ENCODE assay signal across 8 cellular contexts in the genomic region with DNA sequence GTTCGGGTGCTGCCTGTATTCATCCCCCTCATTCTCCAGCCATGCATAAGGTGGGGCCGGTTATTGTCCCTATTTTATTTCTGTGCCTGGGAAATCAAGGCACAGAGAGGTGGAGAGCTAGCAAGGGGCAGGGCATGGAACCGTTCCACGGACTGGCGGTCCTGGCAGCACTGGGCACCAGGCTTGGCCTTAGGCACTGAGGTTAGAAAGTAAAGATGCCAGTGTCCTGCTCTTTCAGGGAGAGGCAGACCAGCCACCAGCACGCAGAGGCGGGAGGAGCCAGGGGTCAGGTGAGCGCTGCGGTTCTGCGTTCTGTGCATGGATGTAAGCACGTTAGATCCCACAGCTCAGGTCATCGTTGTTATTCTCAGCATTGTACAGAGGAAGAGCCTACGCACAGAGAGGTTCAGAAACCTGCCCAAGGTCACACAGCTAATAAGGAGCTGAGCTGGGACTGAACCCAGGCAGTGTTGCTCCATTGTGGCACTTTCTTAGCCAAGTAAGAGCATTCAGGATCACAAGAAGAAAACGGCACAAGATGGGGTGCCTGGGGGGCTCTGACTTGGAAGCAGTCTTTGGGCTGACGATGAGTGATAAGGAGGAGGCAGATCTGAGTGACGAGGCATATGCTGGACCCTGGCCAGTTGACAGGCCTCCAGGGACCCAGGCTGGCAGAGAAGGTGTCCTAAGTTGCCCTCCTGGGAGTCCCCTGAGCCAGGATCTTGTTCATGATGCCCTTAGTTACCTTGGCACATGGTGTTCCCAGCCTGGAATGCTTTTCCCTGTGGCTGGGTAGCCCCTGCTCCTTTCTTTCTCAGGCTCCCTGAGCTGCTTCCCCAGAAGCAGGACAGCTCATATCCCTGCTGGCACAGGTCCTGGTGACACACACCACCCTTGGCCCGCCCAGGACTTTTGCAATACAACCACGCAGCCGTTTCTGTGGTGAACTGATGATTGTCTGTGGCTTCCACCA. TPM values are rescaled to one million over a fixed set of nuclear protein-coding genes. Genes with fewer than 3 reads are reported as not detected.
DNase-seq lines count a peak whose midpoint lies in the region; ATAC-seq and TF ChIP-seq lines count a peak whose summit lies in the region.

No MANE protein-coding gene starts in this region.

- TF ChIP-seq CTCF in HFFc6 (IDR thresholded peaks at IDR 0.05) (no peak), left ventricle myocardium inferior (IDR thresholded peaks at IDR 0.05; ENCODE audit: borderline replicate concordance) (no peak)

- H3K9me3 ChIP-seq in left ventricle myocardium inferior (replicated peaks), result no peaks in the 10 kb centered on the region

- peaks cover 72% of the 10 kb centered on the region for H3K4me1 ChIP-seq in left ventricle myocardium inferior

- peaks cover 22% of the 10 kb centered on the region for H3K4me1 Mint-ChIP-seq in HFFc6 (ENCODE audit: low read depth)

- no peaks in the 10 kb centered on the region; the same call in 1 of the 2 replicates for H3K27me3 Mint-ChIP-seq in HFFc6 (ENCODE audit: insufficient read depth)

- H3K27me3 ChIP-seq in left ventricle myocardium inferior (ENCODE audit: low read depth), result no peaks in the 10 kb centered on the region

- H3K4me3 ChIP-seq in left ventricle myocardium inferior, result peak overlapping the region; percentile 15

- peaks cover 34% of the 10 kb centered on the region for H3K36me3 ChIP-seq in left ventricle myocardium inferior

- H3K4me3 Mint-ChIP-seq in HFFc6, result no peak overlapping the region; the same call in 1 of the 2 replicates

- ATAC-seq in HG03565 (IDR thresholded peaks at IDR 0.05; ENCODE audit: unreplicated experiment) (no peak), GM21367 (IDR thresholded peaks at IDR 0.05; ENCODE audit: unreplicated experiment) (no peak)

- DNase-seq in HFFc6 (peak; percentile 96), UCSD-AML1 (lab: John Stamatoyannopoulos, UW; ENCODE audit: unreplicated experiment) (peak; percentile 47), left ventricle myocardium inferior (peak; percentile 86), midbrain (lab: John Stamatoyannopoulos, UW) (no peak), NCI-H1092 (lab: John Stamatoyannopoulos, UW) (no peak)
- peak; percentile 32 for DNase-seq in stimulated activated CD8-positive, alpha-beta memory T cell treated with anti-CD3 and anti-CD28 coated beads, Interleukin-4, amount 100 ng/mL, for 48 hours

- H3K9me3 Mint-ChIP-seq in HFFc6, result no peaks in the 10 kb centered on the region

- intact Hi-C loops in left ventricle myocardium inferior (cut with micrococcal nuclease), result no loop called here

- peak overlapping the region; percentile 85 for H3K27ac ChIP-seq in left ventricle myocardium inferior (replicated peaks)

- H3K27ac Mint-ChIP-seq in HFFc6, result peak overlapping the region; percentile 91

- peaks cover 5% of the 10 kb centered on the region for H3K36me3 Mint-ChIP-seq in HFFc6 (ENCODE audit: low read depth)

RNA-seq across cellular contexts. Expression of a gene that starts 41.1 kb away (rescaled TPM):
- total RNA-seq in HFFc6 (2021; fragmentation: NEBNext Ultra II Directional; extraction: Animal tissue kit (Norgen Biotek cat#: 25700)), result 10 to 100 TPM; 32.6 to 42.6 (median 36.7) TPM
- 11.4 TPM for total RNA-seq in left ventricle myocardium inferior

Comparison
In these comparisons a context has a peak if more than half of its experiments do, and no peak if none do; other contexts are left out.
1. DNase-seq: peak in HFFc6 (single experiment), UCSD-AML1 (single experiment), left ventricle myocardium inferior (single experiment) and stimulated activated CD8-positive, alpha-beta memory T cell treated with anti-CD3 and anti-CD28 coated beads, Interleukin-4, amount 100 ng/mL, for 48 hours (single experiment); none in midbrain (single experiment) and NCI-H1092 (single experiment).